ENCODE assay signal across 8 cellular contexts in genomic region chr1:145962157-145963102, GRCh38. TPM values are rescaled to one million over a fixed set of nuclear protein-coding genes. Genes with fewer than 3 reads are reported as not detected.
DNase-seq lines count a peak whose midpoint lies in the region; ATAC-seq and TF ChIP-seq lines count a peak whose summit lies in the region.

No MANE protein-coding gene starts in this region.

- no peak overlapping the region for H2AFZ ChIP-seq in Loucy (ENCODE audit: low read length)

- POLR2A ChIA-PET in BJ (lab: Charles Lee): interaction anchor here (1.0 kb wide), 1 partner anchor 27 kb away, joined by 3 read pairs; no protein-coding TSS in a partner anchor

- H3K79me2 ChIP-seq in Loucy (ENCODE audit: insufficient read depth, low read length): peaks cover 44% of the 10 kb centered on the region; the same call in 1 of the 2 replicates

- H3K36me3 ChIP-seq in BJ (ENCODE audit: control insufficient read depth, insufficient read depth, low read length) (no peaks in the 10 kb centered on the region), Loucy (ENCODE audit: insufficient read depth, low read length) (no peaks in the 10 kb centered on the region)

- H3K9me3 ChIP-seq in Loucy (ENCODE audit: insufficient read depth, low read depth, low read length): no peaks in the 10 kb centered on the region

- H3K9me2 ChIP-seq in Loucy (replicated peaks; ENCODE audit: low read depth, low read length): no peaks in the 10 kb centered on the region

- no peak for DNase-seq in BJ (ENCODE audit: low read depth)
- peak; percentile 68 to 71 for DNase-seq in activated T-cell treated with anti-CD3 and anti-CD28 coated beads, Interleukin-2, amount 50 U/mL, for 48 hours
- peak in 1 of 2 donors; percentile 78 for DNase-seq in foreskin fibroblast
- DNase-seq in nucleus accumbens (lab: John Stamatoyannopoulos, UW): peak in 55 of 56 donors; percentile 16 to 88 (median 72)

- TF ChIP-seq CTCF in BJ (IDR thresholded peaks at IDR 0.05; ENCODE audit: insufficient read depth, low read depth, low read length): no peak
- TF ChIP-seq CTCF in Loucy (conservative IDR thresholded peaks at IDR 0.05; ENCODE audit: low read length): no peak
- TF ChIP-seq CTCF in foreskin fibroblast (IDR thresholded peaks at IDR 0.05; ENCODE audit: low read depth, low read length): no peak

- H3F3A ChIP-seq in Loucy (ENCODE audit: low read depth): 0 out of 2 replicates have a peak, but pooled peaks cover 8% of the 10 kb centered on the region

- peak overlapping the region; percentile 53 for H3K4me3 ChIP-seq in BJ (ENCODE audit: low read depth, low read length)
- peak overlapping the region; percentile 86 for H3K4me3 ChIP-seq in Loucy (ENCODE audit: low read length, poor library complexity, severe bottlenecking)
- H3K4me3 ChIP-seq in foreskin fibroblast (ENCODE audit: low read depth in 1 of 2, low read length in 2 of 2): peak overlapping the region; percentile 63 to 73

- H3K4me2 ChIP-seq in Loucy (ENCODE audit: low read depth, low read length, poor library complexity, severe bottlenecking): peak overlapping the region; percentile 83

- no peaks in the 10 kb centered on the region for H3K27me3 ChIP-seq in BJ (ENCODE audit: control insufficient read depth, insufficient read depth, low read length)
- H3K27me3 ChIP-seq in Loucy (ENCODE audit: insufficient read depth, low read length, poor library complexity, severe bottlenecking): no peaks in the 10 kb centered on the region

- H4K20me1 ChIP-seq in Loucy (ENCODE audit: insufficient read depth, low read length, poor library complexity, severe bottlenecking): no peaks in the 10 kb centered on the region

- ATAC-seq in HG02759 (IDR thresholded peaks at IDR 0.05; ENCODE audit: unreplicated experiment): no peak
- no peak for ATAC-seq in GM21447 (IDR thresholded peaks at IDR 0.05; ENCODE audit: unreplicated experiment)
- ATAC-seq in HG03039 (IDR thresholded peaks at IDR 0.05; ENCODE audit: unreplicated experiment): no peak

- CTCF ChIA-PET in BJ (lab: Yijun Ruan, JAX): interaction anchor here (0.6 to 3.4 kb wide), 7 partner anchors 13 to 117 kb away, joined by 3 to 32 read pairs (median 7); partner anchors contain the start of genes NUDT17 and RBM8A

- H3K4me1 ChIP-seq in Loucy (ENCODE audit: insufficient read depth, low read length, poor library complexity, severe bottlenecking): peaks cover 45% of the 10 kb centered on the region

- peak overlapping the region; percentile 86 for H3K9ac ChIP-seq in Loucy (ENCODE audit: low read depth, low read length, poor library complexity, severe bottlenecking)

RNA-seq across cellular contexts. Expression of gene ANKRD34A, which starts 1.9 kb away (rescaled TPM):
- polyA plus RNA-seq in BJ (2011; rRNA removed): 1.3 and 1.4 TPM in 2 replicates
- polyA minus RNA-seq in BJ (2011; rRNA and poly(A)+ RNA removed): 1.5 TPM in 2 replicates

RNA-seq across cellular contexts. Expression of gene POLR3GL, which starts 2.1 kb away (rescaled TPM):
- polyA plus RNA-seq in BJ (2011; rRNA removed): 13.2 and 19.2 TPM in 2 replicates
- 6.6 and 8.6 TPM in 2 replicates for polyA minus RNA-seq in BJ (2011; rRNA and poly(A)+ RNA removed)

RNA-seq across cellular contexts. Expression of gene LIX1L, which starts 4.6 kb away (rescaled TPM):
- polyA plus RNA-seq in BJ (2011; rRNA removed): 35.1 and 42.1 TPM in 2 replicates
- polyA minus RNA-seq in BJ (2011; rRNA and poly(A)+ RNA removed): 22.7 and 23.4 TPM in 2 replicates

RNA-seq across cellular contexts. Expression of gene TXNIP, which starts 33.9 kb away (rescaled TPM):
- polyA plus RNA-seq in BJ (2011; rRNA removed): 212 and 258 TPM in 2 replicates
- 165 and 309 TPM in 2 replicates for polyA minus RNA-seq in BJ (2011; rRNA and poly(A)+ RNA removed)

RNA-seq across cellular contexts. Expression of gene RBM8A, which starts 35.1 kb away (rescaled TPM):
- 71.2 and 135 TPM in 2 replicates for polyA plus RNA-seq in BJ (2011; rRNA removed)
- polyA minus RNA-seq in BJ (2011; rRNA and poly(A)+ RNA removed): 23.6 and 31.7 TPM in 2 replicates
